Comparison of ENCODE assay signal across 9 cellular contexts in the genomic region with DNA sequence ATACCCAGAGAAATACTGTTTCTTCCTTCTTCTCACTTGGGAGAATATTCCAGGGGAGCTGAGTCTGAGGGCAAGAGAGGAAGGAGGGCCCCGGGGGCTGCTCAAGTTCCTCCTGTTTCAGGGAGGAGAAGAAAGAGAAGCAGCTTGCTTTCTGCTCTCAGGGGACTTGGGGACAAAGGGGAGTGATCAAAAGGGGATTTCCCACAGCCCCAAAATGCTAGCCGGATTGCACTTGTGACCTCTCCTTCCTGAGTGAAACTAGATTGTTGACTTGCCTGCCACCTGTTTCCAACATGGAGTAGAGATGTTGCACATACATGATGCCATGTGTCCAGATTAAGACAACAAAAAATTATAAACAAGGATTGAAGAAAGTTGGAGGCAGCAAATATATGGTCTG. TPM values are rescaled to one million over a fixed set of nuclear protein-coding genes. Genes with fewer than 3 reads are reported as not detected.
A peak's percentile ranks its signal among the peaks of the same experiment; 100 is the strongest.
DNase-seq lines count a peak whose midpoint lies in the region; ATAC-seq and TF ChIP-seq lines count a peak whose summit lies in the region.
"Had no signal": no experiment of that assay in that cellular context is flagged by ENCODE, and none has a peak within 500 bp of the region (broad histone marks: within the 10 kb centered on the region; RNA-seq: fewer than 3 reads in every experiment).

No MANE protein-coding gene starts in this region.

- H3K36me3 Mint-ChIP-seq in activated naive CD4-positive, alpha-beta T cell treated with anti-CD3 and anti-CD28 coated beads, Interleukin-2, amount 50 U/mL, for 72 hours: no peaks in the 10 kb centered on the region
- no peaks in the 10 kb centered on the region for H3K36me3 Mint-ChIP-seq in stimulated activated naive CD8-positive, alpha-beta T cell treated with anti-CD3 and anti-CD28 coated beads, Interleukin-15, Interleukin-2, amounts not matched to agents 100 ng/mL and 50 ng/mL, for 24 hours (ENCODE audit: low read depth)

- peak in 1 of 2 donors; percentile 42 for DNase-seq in activated naive CD4-positive, alpha-beta T cell treated with anti-CD3 and anti-CD28 coated beads, Interleukin-2, amount 50 U/mL, for 72 hours (ENCODE audit: low spot score in 2 of 2)
- no peak for DNase-seq in kidney tubule cell (ENCODE audit: low spot score)
- no peak for DNase-seq in NCI-H524 treated with DMSO at 0.1 percent for 48 hours (lab: John Stamatoyannopoulos, UW)

- no peak overlapping the region for H3K4me3 ChIP-seq in gastroesophageal sphincter
- H3K4me3 ChIP-seq: K562 had no signal

- H3K9me3 Mint-ChIP-seq in activated naive CD4-positive, alpha-beta T cell treated with anti-CD3 and anti-CD28 coated beads, Interleukin-2, amount 50 U/mL, for 72 hours: peaks cover 0 to 4% of the 10 kb centered on the region in 2 donors
- H3K9me3 Mint-ChIP-seq in stimulated activated naive CD8-positive, alpha-beta T cell treated with anti-CD3 and anti-CD28 coated beads, Interleukin-15, Interleukin-2, amounts not matched to agents 100 ng/mL and 50 ng/mL, for 24 hours: no peaks in the 10 kb centered on the region

- H3K4me3 Mint-ChIP-seq in stimulated activated naive CD8-positive, alpha-beta T cell treated with anti-CD3 and anti-CD28 coated beads, Interleukin-15, Interleukin-2, amounts not matched to agents 100 ng/mL and 50 ng/mL, for 24 hours: peak overlapping the region; percentile 30

- H3K9me3 ChIP-seq in gastroesophageal sphincter: no peaks in the 10 kb centered on the region

- H3K27me3 Mint-ChIP-seq in stimulated activated naive CD8-positive, alpha-beta T cell treated with anti-CD3 and anti-CD28 coated beads, Interleukin-15, Interleukin-2, amounts not matched to agents 100 ng/mL and 50 ng/mL, for 24 hours: no peaks in the 10 kb centered on the region

- TF ChIP-seq POLR2A in gastroesophageal sphincter (IDR thresholded peaks at IDR 0.05): no peak

- H3K36me3 ChIP-seq in gastroesophageal sphincter: no peaks in the 10 kb centered on the region

- no peak overlapping the region for H3K27ac ChIP-seq in gastroesophageal sphincter

- peak overlapping the region; percentile 81 to 85 for H3K27ac Mint-ChIP-seq in activated naive CD4-positive, alpha-beta T cell treated with anti-CD3 and anti-CD28 coated beads, Interleukin-2, amount 50 U/mL, for 72 hours
- H3K27ac Mint-ChIP-seq in stimulated activated naive CD8-positive, alpha-beta T cell treated with anti-CD3 and anti-CD28 coated beads, Interleukin-15, Interleukin-2, amounts not matched to agents 100 ng/mL and 50 ng/mL, for 24 hours: peak overlapping the region; percentile 86

- 50% methylated on average over 1 of the region's 2 CpGs; no CpG with 5 or more reads in 1 of the 2 donors for WGBS in gastroesophageal sphincter (ENCODE audit: low coverage in 1 of 2), 2 donors

- TF ChIP-seq EP300 in gastroesophageal sphincter (IDR thresholded peaks at IDR 0.05): no peak

- no peaks in the 10 kb centered on the region for H3K27me3 ChIP-seq in gastroesophageal sphincter

- peak; percentile 82 for ATAC-seq in GM18502 (IDR thresholded peaks at IDR 0.05; ENCODE audit: poor library complexity, unreplicated experiment)
- ATAC-seq in GM21447 (IDR thresholded peaks at IDR 0.05; ENCODE audit: unreplicated experiment): peak; percentile 72
- peak; percentile 46 for ATAC-seq in HG03575 (IDR thresholded peaks at IDR 0.05; ENCODE audit: extremely low read depth, insufficient number of reproducible peaks, low FRiP score, unreplicated experiment)
- ATAC-seq in activated naive CD4-positive, alpha-beta T cell treated with anti-CD3 and anti-CD28 coated beads, Interleukin-2, amount 50 U/mL, for 72 hours: peak; percentile 76 to 86
- ATAC-seq in gastroesophageal sphincter: no peak
- ATAC-seq: K562 had no signal

- H3K4me1 Mint-ChIP-seq in stimulated activated naive CD8-positive, alpha-beta T cell treated with anti-CD3 and anti-CD28 coated beads, Interleukin-15, Interleukin-2, amounts not matched to agents 100 ng/mL and 50 ng/mL, for 24 hours (ENCODE audit: low read depth): peaks cover 57% of the 10 kb centered on the region

- TF ChIP-seq CTCF in gastroesophageal sphincter (IDR thresholded peaks at IDR 0.05): no peak

- H3K4me1 ChIP-seq in gastroesophageal sphincter: peaks cover 0 to 3% (median 0%) of the 10 kb centered on the region in 3 donors

RNA-seq across cellular contexts. Expression of gene PDCD4, which starts 28.7 kb away (rescaled TPM):
- 100 to 1,000 TPM in 1 of 2 donors, 10 to 100 TPM in 1; 94.9 to 159 TPM for total RNA-seq in activated naive CD4-positive, alpha-beta T cell treated with anti-CD3 and anti-CD28 coated beads, Interleukin-2, amount 50 U/mL, for 72 hours
- total RNA-seq in gastroesophageal sphincter: 10 to 100 TPM; 69.1 to 74.6 (median 72.2) TPM
